ENCODE assay signal across 1 cellular context in the genomic region with DNA sequence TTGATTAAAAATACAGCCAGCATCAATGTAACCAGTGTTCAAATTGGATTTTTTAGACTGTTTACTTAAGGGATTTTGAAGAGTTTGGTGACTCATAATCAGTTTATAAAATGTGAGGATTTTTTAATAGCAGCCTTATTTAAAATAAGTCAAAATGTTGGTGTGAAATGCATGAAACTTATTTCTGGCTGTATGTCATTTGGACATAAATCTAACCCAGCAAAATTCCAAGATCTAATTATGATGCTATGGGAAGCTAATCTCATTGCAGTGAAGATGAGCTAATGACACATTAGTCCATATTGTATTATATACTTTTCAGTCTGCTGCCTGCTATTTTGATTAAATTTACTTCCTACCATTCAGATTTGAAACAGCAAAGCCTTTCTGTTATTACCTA.
TF ChIP-seq lines count a peak whose summit lies in the region.

No MANE protein-coding gene starts in this region.

TF ChIP-seq in GM23338, 12 proteins besides CTCF, POLR2A, EP300 and RAD21 (continued from another document):
- TF ChIP-seq REST (IDR thresholded peaks at IDR 0.05; ENCODE audit: unreplicated experiment) (no peak), ZNF331 (CRISPR knock-in tag; IDR thresholded peaks at IDR 0.05; ENCODE audit: low read depth) (no peak), EZH2phosphoT487 (IDR thresholded peaks at IDR 0.05; ENCODE audit: unreplicated experiment) (no peak), STAT1 (IDR thresholded peaks at IDR 0.05; ENCODE audit: unreplicated experiment) (no peak), JUNB (IDR thresholded peaks at IDR 0.05; ENCODE audit: unreplicated experiment) (no peak), CREB1 (CRISPR knock-in tag; IDR thresholded peaks at IDR 0.05; ENCODE audit: low read depth) (no peak)
- TF ChIP-seq, protein P1, sequence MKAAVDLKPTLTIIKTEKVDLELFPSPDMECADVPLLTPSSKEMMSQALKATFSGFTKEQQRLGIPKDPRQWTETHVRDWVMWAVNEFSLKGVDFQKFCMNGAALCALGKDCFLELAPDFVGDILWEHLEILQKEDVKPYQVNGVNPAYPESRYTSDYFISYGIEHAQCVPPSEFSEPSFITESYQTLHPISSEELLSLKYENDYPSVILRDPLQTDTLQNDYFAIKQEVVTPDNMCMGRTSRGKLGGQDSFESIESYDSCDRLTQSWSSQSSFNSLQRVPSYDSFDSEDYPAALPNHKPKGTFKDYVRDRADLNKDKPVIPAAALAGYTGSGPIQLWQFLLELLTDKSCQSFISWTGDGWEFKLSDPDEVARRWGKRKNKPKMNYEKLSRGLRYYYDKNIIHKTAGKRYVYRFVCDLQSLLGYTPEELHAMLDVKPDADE (IDR thresholded peaks at IDR 0.05), result no peak
